ENCODE assay signal across 14 cellular contexts in the genomic region with DNA sequence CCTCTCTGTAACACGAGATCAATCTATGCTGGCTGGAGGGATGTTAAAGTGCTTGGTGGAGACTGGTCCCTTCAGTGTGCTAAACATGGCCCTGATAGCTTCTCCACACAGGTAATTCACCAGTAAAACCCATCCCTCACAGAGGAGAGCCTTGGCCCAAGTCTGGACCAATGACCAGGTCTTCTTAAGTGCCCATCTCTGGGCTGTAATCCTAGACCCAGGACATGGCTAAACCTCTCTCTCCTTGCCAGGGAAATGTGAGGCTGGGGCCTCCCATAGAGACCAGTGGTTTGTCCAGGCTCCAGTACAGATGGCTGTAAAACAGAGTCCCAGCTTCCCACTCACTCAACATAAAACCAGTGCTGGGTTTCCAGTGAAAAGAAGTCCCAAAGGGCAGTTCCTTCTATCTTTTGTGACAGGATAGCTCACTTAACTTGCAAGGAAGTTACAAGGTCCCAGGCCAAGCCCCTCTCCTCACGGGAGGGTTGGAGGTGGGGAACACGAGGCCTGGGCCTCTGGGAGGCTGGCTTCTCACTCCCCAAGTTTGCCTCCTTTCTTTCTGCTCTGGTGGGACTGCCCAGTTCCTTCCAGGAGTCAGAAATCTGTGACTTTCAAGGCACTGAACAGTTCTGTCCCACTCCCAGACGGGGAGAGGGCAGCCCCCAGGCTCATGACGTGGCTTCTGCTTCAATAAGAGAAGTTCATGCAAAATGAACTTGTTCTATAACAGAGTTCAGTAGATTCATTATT. TPM values are rescaled to one million over a fixed set of nuclear protein-coding genes. Genes with fewer than 3 reads are reported as not detected.
DNase-seq lines count a peak whose midpoint lies in the region; ATAC-seq and TF ChIP-seq lines count a peak whose summit lies in the region.
"Had no signal": no experiment of that assay in that cellular context is flagged by ENCODE, and none has a peak within 500 bp of the region (broad histone marks: within the 10 kb centered on the region; RNA-seq: fewer than 3 reads in every experiment).

No MANE protein-coding gene starts in this region.

- DNase-seq in left ventricle myocardium superior (peak; percentile 1), left ventricle myocardium inferior (no peak), left lung (peak; percentile 15 to 33), spleen (peak; percentile 29), GF-D8 (lab: John Stamatoyannopoulos, UW) (no peak)
- no peak for DNase-seq in naive thymus-derived CD8-positive, alpha-beta T cell
- DNase-seq: H7, KG1, NCI-H1105, NCI-H187, NCI-H446, PC-3 had no signal

- H3K4me1 ChIP-seq in left ventricle myocardium inferior (peaks cover 10% of the 10 kb centered on the region), left lung (peaks cover 0 to 10% of the 10 kb centered on the region in 2 donors), spleen (peaks cover 3 to 14% (median 13%) of the 10 kb centered on the region in 6 donors)

- ATAC-seq in left ventricle myocardium superior: no peak
- ATAC-seq in left lung: no peak
- no peak for ATAC-seq in naive thymus-derived CD8-positive, alpha-beta T cell
- ATAC-seq in GM19455 (IDR thresholded peaks at IDR 0.05; ENCODE audit: unreplicated experiment): no peak
- ATAC-seq: PC-3 had no signal

- POLR2A ChIA-PET in naive thymus-derived CD8-positive, alpha-beta T cell (lab: Charles Lee): no interaction called here

- peak overlapping the region in 1 of 10 donors; percentile 38 for H3K4me3 Mint-ChIP-seq in naive thymus-derived CD8-positive, alpha-beta T cell

- peak overlapping the region in 1 of 10 donors; percentile 49 for H3K27ac Mint-ChIP-seq in naive thymus-derived CD8-positive, alpha-beta T cell

- TF ChIP-seq CTCF in left ventricle myocardium inferior (IDR thresholded peaks at IDR 0.05; ENCODE audit: borderline replicate concordance) (no peak), left lung (IDR thresholded peaks at IDR 0.05) (no peak), spleen (IDR thresholded peaks at IDR 0.05 in 8 of 11, conservative IDR thresholded peaks at IDR 0.05 in 3 of 11) (no peak)

- H3K4me1 Mint-ChIP-seq in naive thymus-derived CD8-positive, alpha-beta T cell: peaks cover 4 to 11% (median 10%) of the 10 kb centered on the region in 4 donors

- WGBS in spleen, 5 donors: 73 to 89% (median 75%) methylated on average over 5 of the region's 5 CpGs

- H3K27me3 Mint-ChIP-seq in naive thymus-derived CD8-positive, alpha-beta T cell: peaks cover 12 to 39% (median 23%) of the 10 kb centered on the region in 5 donors

- no peaks in the 10 kb centered on the region for H3K36me3 ChIP-seq in left ventricle myocardium inferior
- no peaks in the 10 kb centered on the region for H3K36me3 ChIP-seq in left lung
- H3K36me3 ChIP-seq in spleen: no peaks in the 10 kb centered on the region
- H3K36me3 ChIP-seq: BLaER1 had no signal

- TF ChIP-seq POLR2A in spleen (IDR thresholded peaks at IDR 0.05): no peak

- no peaks in the 10 kb centered on the region for H3K9me3 ChIP-seq in left ventricle myocardium inferior (replicated peaks)
- H3K9me3 ChIP-seq in left lung: no peaks in the 10 kb centered on the region
- no peaks in the 10 kb centered on the region for H3K9me3 ChIP-seq in spleen
- H3K9me3 ChIP-seq: BLaER1 had no signal

- H3K4me3 ChIP-seq in left ventricle myocardium inferior (no peak overlapping the region), left lung (no peak overlapping the region), spleen (no peak overlapping the region)
- H3K4me3 ChIP-seq: BLaER1 had no signal

- H3K27ac ChIP-seq in left ventricle myocardium inferior (replicated peaks) (no peak overlapping the region), left lung (no peak overlapping the region), spleen (no peak overlapping the region)
- H3K27ac ChIP-seq: BLaER1 had no signal

- H3K27me3 ChIP-seq in left ventricle myocardium inferior (ENCODE audit: low read depth) (peaks cover 36% of the 10 kb centered on the region), left lung (peaks cover 0 to 47% of the 10 kb centered on the region in 2 donors), spleen (replicated peaks in 1 of 7) (peaks cover 0 to 37% (median 17%) of the 10 kb centered on the region in 7 donors)

- intact Hi-C loops in left ventricle myocardium superior (cut with micrococcal nuclease) (no loop called here), left ventricle myocardium inferior (cut with micrococcal nuclease) (no loop called here), left lung (cut with DNase I) (no loop called here), spleen (cut with DNase I; ENCODE audit: low total_unique reads) (no loop called here)

- H3K36me3 Mint-ChIP-seq in naive thymus-derived CD8-positive, alpha-beta T cell: peaks cover 0 to 2% (median 0%) of the 10 kb centered on the region in 3 donors

- H3K9me3 Mint-ChIP-seq in naive thymus-derived CD8-positive, alpha-beta T cell: peaks cover 0 to 2% (median 0%) of the 10 kb centered on the region in 9 donors

RNA-seq across cellular contexts. Expression of gene KIF17, which starts 2.2 kb away (rescaled TPM):
- total RNA-seq in left ventricle myocardium superior (3.5 TPM), left ventricle myocardium inferior (4.6 TPM), left lung (1 to 10 TPM; 4.1 to 4.5 TPM), spleen (10 to 100 TPM; 15.4 to 82.2 (median 57.6) TPM)
- polyA plus RNA-seq in spleen: 10 to 100 TPM in 1 of 3 donors, 1 to 10 TPM in 2; 8.3 to 41.4 (median 8.7) TPM
- not detected for total RNA-seq in naive thymus-derived CD8-positive, alpha-beta T cell
- polyA plus RNA-seq in naive thymus-derived CD8-positive, alpha-beta T cell: not detected

RNA-seq across cellular contexts. Expression of gene SH2D5, which starts 12.5 kb away (rescaled TPM):
- total RNA-seq in left ventricle myocardium superior: not detected
- not detected for total RNA-seq in left ventricle myocardium inferior
- total RNA-seq in left lung: 1 to 10 TPM in 1 of 2 donors, under 1 TPM in 1; 0.12 to 1.8 TPM
- total RNA-seq in spleen: under 1 TPM in 2 of 7 donors, not detected in 5; 0.10 to 0.22 TPM
- polyA plus RNA-seq in spleen: under 1 TPM; 0.02 to 0.05 (median 0.03) TPM
- not detected for total RNA-seq in naive thymus-derived CD8-positive, alpha-beta T cell
- not detected for polyA plus RNA-seq in naive thymus-derived CD8-positive, alpha-beta T cell

RNA-seq across cellular contexts. Expression of gene DDOST, which starts 58.9 kb away (rescaled TPM):
- 135 TPM for total RNA-seq in left ventricle myocardium superior
- total RNA-seq in left ventricle myocardium inferior: 120 TPM
- 100 to 1,000 TPM; 211 to 246 TPM for total RNA-seq in left lung
- total RNA-seq in spleen: 100 to 1,000 TPM; 121 to 194 (median 163) TPM
- polyA plus RNA-seq in spleen: 100 to 1,000 TPM; 107 to 139 (median 114) TPM
- total RNA-seq in naive thymus-derived CD8-positive, alpha-beta T cell: 100 to 1,000 TPM; 115 to 118 TPM
- polyA plus RNA-seq in naive thymus-derived CD8-positive, alpha-beta T cell: 100 to 1,000 TPM; 209 to 255 (median 225) TPM

Comparison
In these comparisons a context has a peak if more than half of its experiments do, and no peak if none do; other contexts are left out.
1. DNase-seq: peak in left ventricle myocardium superior (single experiment), left lung (2 of 2) and spleen (single experiment); none in left ventricle myocardium inferior (single experiment), naive thymus-derived CD8-positive, alpha-beta T cell (0 of 10) and GF-D8 (single experiment).